24 cellular contexts compared by ENCODE assay signal in genomic region chr1:63906053-63906704, GRCh38.
DNase-seq lines count a peak whose midpoint lies in the region; ATAC-seq and TF ChIP-seq lines count a peak whose summit lies in the region.
"Had no signal": no experiment of that assay in that cellular context is flagged by ENCODE, and none has a peak within 500 bp of the region (broad histone marks: within the 10 kb centered on the region; RNA-seq: fewer than 3 reads in every experiment).

No MANE protein-coding gene starts in this region.

- H3K4me3 Mint-ChIP-seq in chondrocyte (ENCODE audit: unreplicated experiment) (no peak overlapping the region), osteocyte (ENCODE audit: unreplicated experiment) (no peak overlapping the region)
- H3K4me3 Mint-ChIP-seq: activated CD4-positive, alpha-beta T cell treated with anti-CD3 and anti-CD28 coated beads for 36 hours; activated T-helper 1 cell treated with anti-CD3 and anti-CD28 coated beads, Interleukin-12 subunit alpha, Interleukin-12 subunit beta, Interleukin-2, Interleukin-4 antibody, amounts not matched to agents 30 ng/mL and 10 ng/mL and 1 ng/mL, durations not matched to agents 14 hours and 24 hours and 36 hours; CD8-positive, alpha-beta T cell; stimulated activated naive CD8-positive, alpha-beta T cell treated with anti-CD3 and anti-CD28 coated beads, Interleukin-15, amount 100 ng/mL, for 72 hours had no signal

- H3K4me3 ChIP-seq in HUES48 (ENCODE audit: low read depth, low read length) (no peak overlapping the region), right lobe of liver (no peak overlapping the region)
- H3K4me3 ChIP-seq: ascending aorta, smooth muscle cell, transverse colon had no signal

- peak overlapping the region; percentile 66 for H3K27ac ChIP-seq in HUES48 (ENCODE audit: low read depth, low read length)
- H3K27ac ChIP-seq in right lobe of liver, result no peak overlapping the region
- H3K27ac ChIP-seq: ascending aorta, transverse colon had no signal

- DNase-seq in NCI-H2171 (lab: John Stamatoyannopoulos, UW), result peak; percentile 12
- DNase-seq in chondrocyte (ENCODE audit: low spot score), result no peak
- DNase-seq in osteocyte (ENCODE audit: extremely low spot score, unreplicated experiment), result no peak
- DNase-seq in activated CD4-positive, alpha-beta T cell treated with anti-CD3 and anti-CD28 coated beads for 4 hours, result no peak
- DNase-seq in right lobe of liver, result no peak
- DNase-seq: activated CD4-positive, alpha-beta T cell treated with anti-CD3 and anti-CD28 coated beads for 36 hours; CD8-positive, alpha-beta T cell; DND-41; glutamatergic neuron; left ventricle myocardium superior; NCI-H1092 treated with DMSO at 0.1 percent for 48 hours; NCI-H2081; NK-92 treated with Interleukin-12 subunit alpha and Interleukin-12 subunit beta, amount 100 ng/mL, for 24 hours; stimulated activated CD4-positive, alpha-beta T cell treated with anti-CD3 and anti-CD28 coated beads, Interleukin-4, amount 100 ng/mL, for 4 hours; stimulated activated naive CD8-positive, alpha-beta T cell treated with anti-CD3 and anti-CD28 coated beads, Interleukin-15, amount 100 ng/mL, for 72 hours; T-helper 9 cell; transverse colon had no signal

- H3K4me1 ChIP-seq in HUES48 (ENCODE audit: control insufficient read depth, insufficient read depth, low read length), result peaks cover 67% of the 10 kb centered on the region
- H3K4me1 ChIP-seq in right lobe of liver, result no peaks in the 10 kb centered on the region

- no peaks in the 10 kb centered on the region for H3K36me3 ChIP-seq in HUES48 (ENCODE audit: control insufficient read depth, insufficient read depth, low read length)
- H3K36me3 ChIP-seq in right lobe of liver, result no peaks in the 10 kb centered on the region
- H3K36me3 ChIP-seq: ascending aorta, transverse colon had no signal

- H3K27me3 Mint-ChIP-seq in chondrocyte (ENCODE audit: low read depth), result no peaks in the 10 kb centered on the region
- H3K27me3 Mint-ChIP-seq in osteocyte (ENCODE audit: unreplicated experiment), result no peaks in the 10 kb centered on the region
- H3K27me3 Mint-ChIP-seq: activated CD4-positive, alpha-beta T cell treated with anti-CD3 and anti-CD28 coated beads for 36 hours; stimulated activated naive CD8-positive, alpha-beta T cell treated with anti-CD3 and anti-CD28 coated beads, Interleukin-15, amount 100 ng/mL, for 72 hours had no signal

- 62% methylated on average over 8 of the region's 8 CpGs for WGBS in right lobe of liver (ENCODE audit: insufficient coverage, low coverage, low lambda C conversion rate, missing lambda C conversion rate)

- TF ChIP-seq CTCF in chondrocyte (IDR thresholded peaks at IDR 0.05) (no peak), osteocyte (IDR thresholded peaks at IDR 0.05) (no peak), right lobe of liver (IDR thresholded peaks at IDR 0.05) (no peak)

- H3K9me3 ChIP-seq in HUES48 (ENCODE audit: control insufficient read depth, insufficient read depth, low read length) (no peaks in the 10 kb centered on the region), right lobe of liver (no peaks in the 10 kb centered on the region)
- H3K9me3 ChIP-seq: ascending aorta, transverse colon had no signal

- intact Hi-C loops in right lobe of liver (cut with DNase I), result no loop called here

- H3K4me1 Mint-ChIP-seq in chondrocyte (ENCODE audit: low read depth) (peaks cover 87% of the 10 kb centered on the region), osteocyte (ENCODE audit: unreplicated experiment) (peaks cover 24% of the 10 kb centered on the region)
- H3K4me1 Mint-ChIP-seq: activated CD4-positive, alpha-beta T cell treated with anti-CD3 and anti-CD28 coated beads for 36 hours; stimulated activated naive CD8-positive, alpha-beta T cell treated with anti-CD3 and anti-CD28 coated beads, Interleukin-15, amount 100 ng/mL, for 72 hours had no signal

- H3K36me3 Mint-ChIP-seq in chondrocyte (ENCODE audit: low read depth) (no peaks in the 10 kb centered on the region), osteocyte (ENCODE audit: unreplicated experiment) (peaks cover 2% of the 10 kb centered on the region)
- H3K36me3 Mint-ChIP-seq: activated naive CD4-positive, alpha-beta T cell treated with anti-CD3 and anti-CD28 coated beads, Interleukin-2, amount 50 U/mL, for 72 hours; CD8-positive, alpha-beta T cell had no signal

- no peak for ATAC-seq in HG02970 (IDR thresholded peaks at IDR 0.05; ENCODE audit: low FRiP score, unreplicated experiment)
- ATAC-seq in right lobe of liver, result no peak
- ATAC-seq: activated CD4-positive, alpha-beta T cell treated with anti-CD3 and anti-CD28 coated beads for 36 hours; activated naive CD4-positive, alpha-beta T cell treated with anti-CD3 and anti-CD28 coated beads, Interleukin-2, amount 50 U/mL, for 72 hours; CD8-positive, alpha-beta T cell; HepG2; stimulated activated naive CD8-positive, alpha-beta T cell treated with anti-CD3 and anti-CD28 coated beads, Interleukin-15, amount 100 ng/mL, for 72 hours had no signal

- H3K9me3 Mint-ChIP-seq in chondrocyte (ENCODE audit: low read depth) (no peaks in the 10 kb centered on the region), osteocyte (ENCODE audit: unreplicated experiment) (no peaks in the 10 kb centered on the region)
- H3K9me3 Mint-ChIP-seq: activated naive CD4-positive, alpha-beta T cell treated with anti-CD3 and anti-CD28 coated beads, Interleukin-2, amount 50 U/mL, for 72 hours; activated T-helper 1 cell treated with anti-CD3 and anti-CD28 coated beads, Interleukin-12 subunit alpha, Interleukin-12 subunit beta, Interleukin-2, Interleukin-4 antibody, amounts not matched to agents 30 ng/mL and 10 ng/mL and 1 ng/mL, durations not matched to agents 14 hours and 24 hours and 36 hours; CD8-positive, alpha-beta T cell; stimulated activated naive CD8-positive, alpha-beta T cell treated with anti-CD3 and anti-CD28 coated beads, Interleukin-15, amount 100 ng/mL, for 72 hours had no signal

- H3K27ac Mint-ChIP-seq in chondrocyte (ENCODE audit: unreplicated experiment) (peak overlapping the region; percentile 37), osteocyte (ENCODE audit: unreplicated experiment) (peak overlapping the region; percentile 61)
- H3K27ac Mint-ChIP-seq: activated CD4-positive, alpha-beta T cell treated with anti-CD3 and anti-CD28 coated beads for 36 hours; activated naive CD4-positive, alpha-beta T cell treated with anti-CD3 and anti-CD28 coated beads, Interleukin-2, amount 50 U/mL, for 72 hours; activated T-helper 1 cell treated with anti-CD3 and anti-CD28 coated beads, Interleukin-12 subunit alpha, Interleukin-12 subunit beta, Interleukin-2, Interleukin-4 antibody, amounts not matched to agents 30 ng/mL and 10 ng/mL and 1 ng/mL, durations not matched to agents 14 hours and 24 hours and 36 hours; CD8-positive, alpha-beta T cell; stimulated activated naive CD8-positive, alpha-beta T cell treated with anti-CD3 and anti-CD28 coated beads, Interleukin-15, amount 100 ng/mL, for 72 hours had no signal

- H3K27me3 ChIP-seq in HUES48 (ENCODE audit: control insufficient read depth, insufficient read depth, low read length) (no peaks in the 10 kb centered on the region), right lobe of liver (no peaks in the 10 kb centered on the region)
- H3K27me3 ChIP-seq: ascending aorta, transverse colon had no signal

- no peak for TF ChIP-seq POLR2A in right lobe of liver (IDR thresholded peaks at IDR 0.05)

- no peak overlapping the region; the same call in 1 of the 2 replicates for H3K9ac ChIP-seq in HUES48 (ENCODE audit: low read depth, low read length)
